Comparison of ENCODE assay signal across 1 cellular context in the genomic region with DNA sequence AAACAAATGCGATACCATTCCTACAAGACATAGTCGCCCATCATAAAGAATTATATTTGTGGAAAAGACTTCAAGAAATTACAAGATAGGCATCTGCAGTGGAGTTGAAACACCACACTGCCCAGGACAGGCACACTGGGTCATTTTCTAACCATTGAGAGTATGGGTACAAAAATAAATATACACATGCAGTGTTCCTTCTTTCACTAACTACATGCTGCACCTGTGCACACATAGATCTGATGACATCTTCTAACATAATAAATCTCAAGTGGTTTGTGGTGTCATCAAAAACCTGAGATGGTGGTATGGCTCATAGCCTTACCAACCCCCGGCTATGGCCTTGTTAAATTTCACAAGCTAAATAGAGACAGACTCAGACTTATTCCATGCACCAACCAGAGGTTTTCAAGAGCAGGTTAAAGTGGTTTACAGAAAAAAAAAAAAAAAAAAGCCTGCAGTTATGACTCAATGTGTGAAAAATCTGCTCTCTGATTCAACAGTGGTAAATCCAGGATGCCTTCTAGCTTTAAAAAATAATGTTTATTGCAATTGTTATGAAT.
TF ChIP-seq lines count a peak whose summit lies in the region.

No MANE protein-coding gene starts in this region.

TF ChIP-seq in SK-N-SH, 30 proteins besides CTCF, POLR2A, EP300 and RAD21 (continued from another document):
- TF ChIP-seq ZBTB33 (IDR thresholded peaks at IDR 0.05; ENCODE audit: borderline replicate concordance, low read depth) (no peak), MXI1 (IDR thresholded peaks at IDR 0.05; ENCODE audit: low read depth, low read length) (peak; percentile 22; the same call in 1 of the 2 replicates), MEF2A (IDR thresholded peaks at IDR 0.05; ENCODE audit: borderline replicate concordance, low read depth) (no peak), CHD2 (IDR thresholded peaks at IDR 0.05; ENCODE audit: low read length, partially characterized antibody) (no peak)
